Comparison of ENCODE assay signal across 23 cellular contexts in genomic region chr9:121661328-121661727, GRCh38. TPM values are rescaled to one million over a fixed set of nuclear protein-coding genes. Genes with fewer than 3 reads are reported as not detected.
DNase-seq lines count a peak whose midpoint lies in the region; ATAC-seq and TF ChIP-seq lines count a peak whose summit lies in the region.
"Had no signal": no experiment of that assay in that cellular context is flagged by ENCODE, and none has a peak within 500 bp of the region (broad histone marks: within the 10 kb centered on the region; RNA-seq: fewer than 3 reads in every experiment).

No MANE protein-coding gene starts in this region.

- intact Hi-C loops in heart right ventricle (cut with DNase I) = no loop called here
- intact Hi-C loops in colonic mucosa (cut with DNase I) = no loop called here
- intact Hi-C loops in mucosa of descending colon (cut with DNase I, micrococcal nuclease) = no loop called here

- H3K9me3 ChIP-seq in cardiac muscle cell (ENCODE audit: low read depth) (no peaks in the 10 kb centered on the region), heart right ventricle (no peaks in the 10 kb centered on the region), colonic mucosa (no peaks in the 10 kb centered on the region), mucosa of descending colon (no peaks in the 10 kb centered on the region)
- H3K9me3 ChIP-seq: BE2C; BLaER1 treated with 17β-estradiol and CSF1 and Interleukin-3, amounts not matched to agents 10 nM and 100 nM had no signal

- H3K36me3 ChIP-seq in cardiac muscle cell (no peaks in the 10 kb centered on the region), heart right ventricle (peaks cover 0 to 7% (median 0%) of the 10 kb centered on the region in 9 donors), colonic mucosa (no peaks in the 10 kb centered on the region), mucosa of descending colon (ENCODE audit: low read depth) (no peaks in the 10 kb centered on the region)
- H3K36me3 ChIP-seq: BLaER1 treated with 17β-estradiol and CSF1 and Interleukin-3, amounts not matched to agents 10 nM and 100 nM had no signal

- H3K27ac ChIP-seq in cardiac muscle cell = peak overlapping the region; percentile 14
- peak overlapping the region in 5 of 10 donors; percentile 5 to 96 (median 72) for H3K27ac ChIP-seq in heart right ventricle
- H3K27ac ChIP-seq in colonic mucosa = no peak overlapping the region
- H3K27ac ChIP-seq: 22Rv1; BLaER1 treated with 17β-estradiol and CSF1 and Interleukin-3, amounts not matched to agents 10 nM and 100 nM; GM23248 had no signal

- no peak for ATAC-seq in heart right ventricle
- ATAC-seq in mucosa of descending colon = peak; percentile 38
- ATAC-seq: GM12878, HCT116 had no signal

- DNase-seq in cardiac muscle cell (ENCODE audit: low read depth in 1 of 2, low spot score in 1 of 2) (no peak), heart right ventricle (no peak), colonic mucosa (peak; percentile 38), mucosa of descending colon (peak in 2 of 3 donors; percentile 29 to 45), retina (peak; percentile 0), NCI-H187 (lab: John Stamatoyannopoulos, UW) (no peak), AG08395 (ENCODE audit: low spot score) (no peak), NCI-H2171 (lab: John Stamatoyannopoulos, UW) (no peak)
- DNase-seq: AML-193; BE2C; CD4-positive, alpha-beta T cell; CD8-positive, alpha-beta memory T cell; DMS 273 treated with DMSO at 0.1 percent for 48 hours; DMS79; EL; GDM1; GM23248; H9 had no signal

- no peak overlapping the region for H3K9ac ChIP-seq in colonic mucosa (ENCODE audit: low read depth in 2 of 2, low read length in 2 of 2)
- H3K9ac ChIP-seq: BLaER1 treated with 17β-estradiol and CSF1 and Interleukin-3, amounts not matched to agents 10 nM and 100 nM; GM23248 had no signal

- 74 to 78% methylated on average over 5 of the region's 5 CpGs for WGBS in heart right ventricle, 2 donors

- H3K27me3 ChIP-seq in cardiac muscle cell (no peaks in the 10 kb centered on the region), heart right ventricle (no peaks in the 10 kb centered on the region), colonic mucosa (no peaks in the 10 kb centered on the region)
- H3K27me3 ChIP-seq: BE2C; BLaER1 treated with 17β-estradiol and CSF1 and Interleukin-3, amounts not matched to agents 10 nM and 100 nM had no signal

- no peak for TF ChIP-seq CTCF in cardiac muscle cell (IDR thresholded peaks at IDR 0.05; ENCODE audit: low read depth, low read length)
- no peak for TF ChIP-seq CTCF in heart right ventricle (IDR thresholded peaks at IDR 0.05)
- no peak for TF ChIP-seq CTCF in colonic mucosa (IDR thresholded peaks at IDR 0.05)
- TF ChIP-seq CTCF in mucosa of descending colon (IDR thresholded peaks at IDR 0.05) = no peak

- no peak overlapping the region for H3K4me3 ChIP-seq in cardiac muscle cell
- H3K4me3 ChIP-seq in heart right ventricle = no peak overlapping the region
- H3K4me3 ChIP-seq in colonic mucosa = no peak overlapping the region
- no peak overlapping the region for H3K4me3 ChIP-seq in mucosa of descending colon
- H3K4me3 ChIP-seq: BLaER1 treated with 17β-estradiol and CSF1 and Interleukin-3, amounts not matched to agents 10 nM and 100 nM; GM12878; GM23248 had no signal

- H3K4me1 ChIP-seq in cardiac muscle cell (ENCODE audit: low read depth) = peaks cover 28% of the 10 kb centered on the region
- peaks cover 34 to 95% (median 62%) of the 10 kb centered on the region in 9 donors for H3K4me1 ChIP-seq in heart right ventricle
- H3K4me1 ChIP-seq in colonic mucosa = no peaks in the 10 kb centered on the region
- H3K4me1 ChIP-seq in mucosa of descending colon (ENCODE audit: low read depth) = peaks cover 4% of the 10 kb centered on the region
- H3K4me1 ChIP-seq: BE2C had no signal

RNA-seq across cellular contexts. Expression of gene DAB2IP, which starts 9.9 kb away (rescaled TPM):
- total RNA-seq in cardiac muscle cell = 105 TPM in 2 replicates
- 25.7 and 31.7 TPM in 2 replicates for polyA plus RNA-seq in cardiac muscle cell
- 10 to 100 TPM; 48.1 to 71.1 (median 56.5) TPM for total RNA-seq in heart right ventricle
- polyA plus RNA-seq in heart right ventricle = 10 to 100 TPM; 18.1 to 36.5 TPM
- 100 to 1,000 TPM; 126 to 130 TPM for total RNA-seq in colonic mucosa
- total RNA-seq in mucosa of descending colon = 100 to 1,000 TPM; 109 to 157 (median 111) TPM
- polyA plus RNA-seq: CD14-positive monocyte had no signal

Comparison
In these comparisons a context has a peak if more than half of its experiments do, and no peak if none do; other contexts are left out.
1. DNase-seq: peak in colonic mucosa (single experiment), mucosa of descending colon (2 of 3) and retina (single experiment); none in cardiac muscle cell (0 of 2), heart right ventricle (0 of 2), NCI-H187 (0 of 2), AG08395 (single experiment) and NCI-H2171 (single experiment).